ENCODE assay signal across 8 cellular contexts in genomic region chr2:126656311-126657145, GRCh38. TPM values are rescaled to one million over a fixed set of nuclear protein-coding genes. Genes with fewer than 3 reads are reported as not detected.
A peak's percentile ranks its signal among the peaks of the same experiment; 100 is the strongest.
DNase-seq lines count a peak whose midpoint lies in the region; ATAC-seq, FAIRE-seq and TF ChIP-seq lines count a peak whose summit lies in the region.

No MANE protein-coding gene starts in this region.

- no peaks in the 10 kb centered on the region for H3K27me3 ChIP-seq in CD4-positive, CD25-positive, alpha-beta regulatory T cell (ENCODE audit: control insufficient read depth, insufficient read depth, low read length)
- peaks cover 19% of the 10 kb centered on the region for H3K27me3 ChIP-seq in neural progenitor cell

- peak overlapping the region; percentile 93 for H2AFZ ChIP-seq in neural progenitor cell (replicated peaks)

- no peaks in the 10 kb centered on the region for H4K20me1 ChIP-seq in neural progenitor cell (ENCODE audit: low read depth)

- peak overlapping the region; percentile 96 to 99 (median 98) for H3K27ac Mint-ChIP-seq in CD4-positive, CD25-positive, alpha-beta regulatory T cell
- H3K27ac Mint-ChIP-seq in activated T-cell treated with anti-CD3 and anti-CD28 coated beads, Interleukin-2, amount 50 U/mL, for 24 hours, result peak overlapping the region; percentile 96
- H3K27ac Mint-ChIP-seq in neural progenitor cell, result peak overlapping the region; percentile 100

- no peaks in the 10 kb centered on the region for H3K36me3 ChIP-seq in CD4-positive, CD25-positive, alpha-beta regulatory T cell (ENCODE audit: control insufficient read depth, insufficient read depth, low read length)
- H3K36me3 ChIP-seq in neural progenitor cell, result no peaks in the 10 kb centered on the region

- H3K79me2 ChIP-seq in neural progenitor cell (ENCODE audit: low read depth), result no peaks in the 10 kb centered on the region

- DNase-seq in CD4-positive, CD25-positive, alpha-beta regulatory T cell, result peak in 2 of 3 donors; percentile 33 to 57
- DNase-seq in HTR-8/SVneo (ENCODE audit: insufficient read length, low spot score) (peak; percentile 21), fibroblast of mammary gland (ENCODE audit: low read depth) (peak; percentile 39), neural progenitor cell (ENCODE audit: low spot score) (peak; percentile 72), superior temporal gyrus (ENCODE audit: extremely low spot score) (no peak), epidermal melanocyte (ENCODE audit: insufficient read length, low spot score) (no peak)
- peak; percentile 77 for DNase-seq in activated T-cell treated with anti-CD3 and anti-CD28 coated beads, Interleukin-2, amount 50 U/mL, for 24 hours

- H3K27ac ChIP-seq in CD4-positive, CD25-positive, alpha-beta regulatory T cell (ENCODE audit: insufficient read depth, low read length, poor library complexity, severe bottlenecking), result peak overlapping the region; percentile 87
- no peak overlapping the region for H3K27ac ChIP-seq in neural progenitor cell

- H3K9me3 Mint-ChIP-seq in CD4-positive, CD25-positive, alpha-beta regulatory T cell, result no peaks in the 10 kb centered on the region
- H3K9me3 Mint-ChIP-seq in activated T-cell treated with anti-CD3 and anti-CD28 coated beads, Interleukin-2, amount 50 U/mL, for 24 hours, result no peaks in the 10 kb centered on the region
- peaks cover 2% of the 10 kb centered on the region for H3K9me3 Mint-ChIP-seq in neural progenitor cell

- H3K4me3 Mint-ChIP-seq in CD4-positive, CD25-positive, alpha-beta regulatory T cell, result peak overlapping the region; percentile 94 to 99 (median 98)
- H3K4me3 Mint-ChIP-seq in activated T-cell treated with anti-CD3 and anti-CD28 coated beads, Interleukin-2, amount 50 U/mL, for 24 hours, result peak overlapping the region; percentile 93
- H3K4me3 Mint-ChIP-seq in neural progenitor cell, result peak overlapping the region; percentile 94

- peaks cover 20% of the 10 kb centered on the region for H3F3A ChIP-seq in neural progenitor cell (ENCODE audit: low read depth)

- H3K4me3 ChIP-seq in CD4-positive, CD25-positive, alpha-beta regulatory T cell (ENCODE audit: low read depth, low read length), result peak overlapping the region; percentile 96
- H3K4me3 ChIP-seq in fibroblast of mammary gland (ENCODE audit: control insufficient read depth, low read depth, low read length) (peak overlapping the region; percentile 76), neural progenitor cell (peak overlapping the region; percentile 51)

- FAIRE-seq in HTR-8/SVneo (lab: Jason Lieb, UNC), result no peak

- no peak overlapping the region for H3K9ac ChIP-seq in neural progenitor cell

- H3K27me3 Mint-ChIP-seq in CD4-positive, CD25-positive, alpha-beta regulatory T cell, result peaks cover 4% of the 10 kb centered on the region
- H3K27me3 Mint-ChIP-seq in activated T-cell treated with anti-CD3 and anti-CD28 coated beads, Interleukin-2, amount 50 U/mL, for 24 hours, result no peaks in the 10 kb centered on the region
- peaks cover 8% of the 10 kb centered on the region for H3K27me3 Mint-ChIP-seq in neural progenitor cell (ENCODE audit: insufficient read depth, low read depth)

- H3K9me3 ChIP-seq in CD4-positive, CD25-positive, alpha-beta regulatory T cell (ENCODE audit: control insufficient read depth in 2 of 2, low read length in 2 of 2), result no peaks in the 10 kb centered on the region
- H3K9me3 ChIP-seq in neural progenitor cell (ENCODE audit: low read depth), result no peaks in the 10 kb centered on the region

- no peak for TF ChIP-seq CTCF in fibroblast of mammary gland (conservative IDR thresholded peaks at IDR 0.05; ENCODE audit: control insufficient read depth, insufficient read depth, low read depth, low read length)
- TF ChIP-seq CTCF in neural progenitor cell (IDR thresholded peaks at IDR 0.05), result no peak

- peak overlapping the region; percentile 86 for H3K4me2 ChIP-seq in neural progenitor cell

- ATAC-seq in CD4-positive, CD25-positive, alpha-beta regulatory T cell (ENCODE audit: low read depth in 2 of 2), result peak; percentile 8
- ATAC-seq in GM21447 (IDR thresholded peaks at IDR 0.05; ENCODE audit: unreplicated experiment), result peak; percentile 14

- peaks cover 49% of the 10 kb centered on the region for H3K4me1 ChIP-seq in CD4-positive, CD25-positive, alpha-beta regulatory T cell (ENCODE audit: control insufficient read depth, insufficient read depth, low read length, poor library complexity, severe bottlenecking)
- H3K4me1 ChIP-seq in neural progenitor cell, result peaks cover 34% of the 10 kb centered on the region

- H3K4me1 Mint-ChIP-seq in CD4-positive, CD25-positive, alpha-beta regulatory T cell, result peaks cover 7 to 63% (median 44%) of the 10 kb centered on the region in 4 donors
- peaks cover 51% of the 10 kb centered on the region for H3K4me1 Mint-ChIP-seq in activated T-cell treated with anti-CD3 and anti-CD28 coated beads, Interleukin-2, amount 50 U/mL, for 24 hours (ENCODE audit: low read depth)
- peaks cover 46% of the 10 kb centered on the region for H3K4me1 Mint-ChIP-seq in neural progenitor cell

- H3K36me3 Mint-ChIP-seq in CD4-positive, CD25-positive, alpha-beta regulatory T cell, result peaks cover 4% of the 10 kb centered on the region
- H3K36me3 Mint-ChIP-seq in activated T-cell treated with anti-CD3 and anti-CD28 coated beads, Interleukin-2, amount 50 U/mL, for 24 hours (ENCODE audit: low read depth), result peaks cover 50% of the 10 kb centered on the region
- H3K36me3 Mint-ChIP-seq in neural progenitor cell, result peaks cover 3% of the 10 kb centered on the region

RNA-seq across cellular contexts. Expression of gene GYPC, which starts 0.6 kb away (rescaled TPM):
- total RNA-seq in CD4-positive, CD25-positive, alpha-beta regulatory T cell, result 75.2 TPM
- polyA plus RNA-seq in CD4-positive, CD25-positive, alpha-beta regulatory T cell, result 100 to 1,000 TPM; 157 to 210 (median 190) TPM
- 3.4 and 9.1 TPM in 2 replicates for total RNA-seq in neural progenitor cell (ENCODE audit: low replicate concordance)

Comparison
In these comparisons a context has a peak if more than half of its experiments do, and no peak if none do; other contexts are left out.
1. DNase-seq: peak in CD4-positive, CD25-positive, alpha-beta regulatory T cell (2 of 3), HTR-8/SVneo (single experiment), activated T-cell treated with anti-CD3 and anti-CD28 coated beads, Interleukin-2, amount 50 U/mL, for 24 hours (single experiment), fibroblast of mammary gland (single experiment) and neural progenitor cell (single experiment); none in superior temporal gyrus (single experiment) and epidermal melanocyte (single experiment).
2. Peak in every context shown above with its lines, with median percentiles within 50 percentile points of each other: H3K4me3 ChIP-seq, H3K27ac Mint-ChIP-seq and H3K4me3 Mint-ChIP-seq.